Comparison of ENCODE assay signal across 20 cellular contexts in genomic region chr12:13258717-13259119, GRCh38.
DNase-seq lines count a peak whose midpoint lies in the region; ATAC-seq and TF ChIP-seq lines count a peak whose summit lies in the region.
"Had no signal": no experiment of that assay in that cellular context is flagged by ENCODE, and none has a peak within 500 bp of the region (broad histone marks: within the 10 kb centered on the region; RNA-seq: fewer than 3 reads in every experiment).

No MANE protein-coding gene starts in this region.

- H3K27ac Mint-ChIP-seq in brain = peak overlapping the region in 4 of 5 experiments; percentile 12 to 87 (median 60)
- peak overlapping the region; percentile 46 for H3K27ac Mint-ChIP-seq in neural progenitor cell
- H3K27ac Mint-ChIP-seq in CD8-positive, alpha-beta T cell = no peak overlapping the region
- no peak overlapping the region for H3K27ac Mint-ChIP-seq in activated T-helper 1 cell treated with anti-CD3 and anti-CD28 coated beads, Interleukin-12 subunit alpha, Interleukin-12 subunit beta, Interleukin-2, Interleukin-4 antibody, amounts not matched to agents 30 ng/mL and 10 ng/mL and 1 ng/mL, durations not matched to agents 14 hours and 24 hours and 36 hours
- H3K27ac Mint-ChIP-seq: GM23338 had no signal

- H3K79me2 ChIP-seq in neural progenitor cell (ENCODE audit: low read depth) = no peaks in the 10 kb centered on the region

- ATAC-seq in left colon = peak; percentile 29
- ATAC-seq in CD8-positive, alpha-beta T cell = no peak
- ATAC-seq in Right ventricle myocardium superior (ENCODE audit: poor library complexity) = no peak
- no peak for ATAC-seq in GM21723 (IDR thresholded peaks at IDR 0.05; ENCODE audit: unreplicated experiment)
- ATAC-seq: GM23338 had no signal

- H3K36me3 Mint-ChIP-seq in brain = no peaks in the 10 kb centered on the region
- H3K36me3 Mint-ChIP-seq in neural progenitor cell = no peaks in the 10 kb centered on the region
- no peaks in the 10 kb centered on the region for H3K36me3 Mint-ChIP-seq in CD8-positive, alpha-beta T cell
- no peaks in the 10 kb centered on the region for H3K36me3 Mint-ChIP-seq in activated T-helper 1 cell treated with anti-CD3 and anti-CD28 coated beads, Interleukin-12 subunit alpha, Interleukin-12 subunit beta, Interleukin-2, Interleukin-4 antibody, amounts not matched to agents 30 ng/mL and 10 ng/mL and 1 ng/mL, durations not matched to agents 14 hours and 24 hours and 36 hours (ENCODE audit: low read depth)
- H3K36me3 Mint-ChIP-seq: CD14-positive monocyte had no signal

- H3K36me3 ChIP-seq in HUES64 (ENCODE audit: insufficient read depth, low read length) (no peaks in the 10 kb centered on the region), neural progenitor cell (no peaks in the 10 kb centered on the region)
- no peaks in the 10 kb centered on the region for H3K36me3 ChIP-seq in CD8-positive, alpha-beta T cell (ENCODE audit: insufficient read depth, low read length)
- H3K36me3 ChIP-seq: HAP-1, MG63 had no signal

- DNase-seq in left colon = no peak
- no peak for DNase-seq in neural progenitor cell (ENCODE audit: low spot score)
- DNase-seq in CD8-positive, alpha-beta T cell = no peak
- DNase-seq in Right ventricle myocardium superior = no peak
- DNase-seq in activated T-helper 1 cell treated with anti-CD3 and anti-CD28 coated beads, Interleukin-12 subunit alpha, Interleukin-12 subunit beta, Interleukin-2, Interleukin-4 antibody, amounts not matched to agents 30 ng/mL and 10 ng/mL and 1 ng/mL, durations not matched to agents 14 hours and 24 hours and 36 hours (ENCODE audit: low spot score) = no peak
- DNase-seq: Calu3, KBM-7, MG63, NCI-H2029, NCI-H446 treated with DMSO at 0.1 percent for 48 hours, NCI-H526, RPMI8226, SHP77 had no signal

- intact Hi-C loops in left colon (cut with DNase I, micrococcal nuclease) = no loop called here
- intact Hi-C loops in CD8-positive, alpha-beta T cell (cut with DNase I, micrococcal nuclease) = loop anchor here in 1 of 2 experiments (5.0 kb wide), 1 partner anchor 909 kb away; no protein-coding TSS in a partner anchor
- intact Hi-C loops in Right ventricle myocardium superior (cut with DNase I) = no loop called here
- intact Hi-C loops in activated T-helper 1 cell treated with anti-CD3 and anti-CD28 coated beads, Interleukin-12 subunit alpha, Interleukin-12 subunit beta, Interleukin-2, Interleukin-4 antibody, amounts not matched to agents 30 ng/mL and 10 ng/mL and 1 ng/mL, durations not matched to agents 14 hours and 24 hours and 36 hours (cut with micrococcal nuclease) = no loop called here

- H3K4me1 Mint-ChIP-seq in brain (peaks cover 54% of the 10 kb centered on the region), neural progenitor cell (peaks cover 39% of the 10 kb centered on the region)
- H3K4me1 Mint-ChIP-seq in CD8-positive, alpha-beta T cell (ENCODE audit: low read depth) = peaks cover 3% of the 10 kb centered on the region
- peaks cover 5% of the 10 kb centered on the region for H3K4me1 Mint-ChIP-seq in activated T-helper 1 cell treated with anti-CD3 and anti-CD28 coated beads, Interleukin-12 subunit alpha, Interleukin-12 subunit beta, Interleukin-2, Interleukin-4 antibody, amounts not matched to agents 30 ng/mL and 10 ng/mL and 1 ng/mL, durations not matched to agents 14 hours and 24 hours and 36 hours (ENCODE audit: low read depth)

- no peak overlapping the region for H2AFZ ChIP-seq in neural progenitor cell (replicated peaks)
- H2AFZ ChIP-seq: GM23338 had no signal

- H3K27me3 ChIP-seq in HUES64 (ENCODE audit: insufficient read depth, low read length) = no peaks in the 10 kb centered on the region
- no peaks in the 10 kb centered on the region for H3K27me3 ChIP-seq in neural progenitor cell
- no peaks in the 10 kb centered on the region for H3K27me3 ChIP-seq in CD8-positive, alpha-beta T cell (ENCODE audit: insufficient read depth, low read length)
- H3K27me3 ChIP-seq: MG63 had no signal

- WGBS in HUES64 = 74% methylated on average over 3 of the region's 3 CpGs

- no peaks in the 10 kb centered on the region for H4K20me1 ChIP-seq in neural progenitor cell (ENCODE audit: low read depth)

- H3K27me3 Mint-ChIP-seq in brain = peaks cover 3% of the 10 kb centered on the region
- peaks cover 3% of the 10 kb centered on the region for H3K27me3 Mint-ChIP-seq in neural progenitor cell (ENCODE audit: insufficient read depth, low read depth)
- H3K27me3 Mint-ChIP-seq in CD8-positive, alpha-beta T cell (ENCODE audit: low read depth) = peaks cover 3% of the 10 kb centered on the region
- peaks cover 3% of the 10 kb centered on the region for H3K27me3 Mint-ChIP-seq in activated T-helper 1 cell treated with anti-CD3 and anti-CD28 coated beads, Interleukin-12 subunit alpha, Interleukin-12 subunit beta, Interleukin-2, Interleukin-4 antibody, amounts not matched to agents 30 ng/mL and 10 ng/mL and 1 ng/mL, durations not matched to agents 14 hours and 24 hours and 36 hours (ENCODE audit: insufficient read depth)

- no peaks in the 10 kb centered on the region for H3F3A ChIP-seq in neural progenitor cell (ENCODE audit: low read depth)

- H3K4me2 ChIP-seq in neural progenitor cell = no peak overlapping the region
- H3K4me2 ChIP-seq: GM23338 had no signal

- no peak overlapping the region for H3K9ac ChIP-seq in HUES64 (ENCODE audit: low read depth, low read length)
- no peak overlapping the region for H3K9ac ChIP-seq in neural progenitor cell

- H3K4me3 ChIP-seq in HUES64 (ENCODE audit: low read length) (no peak overlapping the region), neural progenitor cell (no peak overlapping the region)
- no peak overlapping the region for H3K4me3 ChIP-seq in CD8-positive, alpha-beta T cell (ENCODE audit: low read depth, low read length)
- H3K4me3 ChIP-seq: GM23338, HAP-1, MG63 had no signal

- TF ChIP-seq CTCF in brain (conservative IDR thresholded peaks at IDR 0.05) (no peak), neural progenitor cell (IDR thresholded peaks at IDR 0.05) (no peak)
- no peak for TF ChIP-seq CTCF in CD8-positive, alpha-beta T cell (IDR thresholded peaks at IDR 0.05)

- peak overlapping the region; percentile 33; the same call in 1 of the 2 replicates for H3K27ac ChIP-seq in HUES64 (ENCODE audit: low read depth, low read length)
- H3K27ac ChIP-seq in neural progenitor cell = no peak overlapping the region
- H3K27ac ChIP-seq in CD8-positive, alpha-beta T cell (ENCODE audit: low read depth, low read length) = no peak overlapping the region
- H3K27ac ChIP-seq: HL-60 had no signal

- CTCF ChIA-PET in CD8-positive, alpha-beta T cell (lab: Charles Lee) = interaction anchor here (3.3 kb wide), 1 partner anchor 20 kb away, joined by 11 read pairs; no protein-coding TSS in a partner anchor

- POLR2A ChIA-PET in CD8-positive, alpha-beta T cell (lab: Charles Lee) = no interaction called here

- H3K4me3 Mint-ChIP-seq in brain = no peak overlapping the region
- H3K4me3 Mint-ChIP-seq in neural progenitor cell = no peak overlapping the region
- H3K4me3 Mint-ChIP-seq in CD8-positive, alpha-beta T cell = no peak overlapping the region
- H3K4me3 Mint-ChIP-seq in activated T-helper 1 cell treated with anti-CD3 and anti-CD28 coated beads, Interleukin-12 subunit alpha, Interleukin-12 subunit beta, Interleukin-2, Interleukin-4 antibody, amounts not matched to agents 30 ng/mL and 10 ng/mL and 1 ng/mL, durations not matched to agents 14 hours and 24 hours and 36 hours = no peak overlapping the region
- H3K4me3 Mint-ChIP-seq: CD14-positive monocyte, GM23338 had no signal

- H3K9me3 Mint-ChIP-seq in brain (no peaks in the 10 kb centered on the region), neural progenitor cell (no peaks in the 10 kb centered on the region)
- H3K9me3 Mint-ChIP-seq in CD8-positive, alpha-beta T cell = no peaks in the 10 kb centered on the region
- H3K9me3 Mint-ChIP-seq in activated T-helper 1 cell treated with anti-CD3 and anti-CD28 coated beads, Interleukin-12 subunit alpha, Interleukin-12 subunit beta, Interleukin-2, Interleukin-4 antibody, amounts not matched to agents 30 ng/mL and 10 ng/mL and 1 ng/mL, durations not matched to agents 14 hours and 24 hours and 36 hours = no peaks in the 10 kb centered on the region

- H3K9me3 ChIP-seq in HUES64 (ENCODE audit: insufficient read depth, low read depth, low read length) = no peaks in the 10 kb centered on the region
- no peaks in the 10 kb centered on the region for H3K9me3 ChIP-seq in neural progenitor cell (ENCODE audit: low read depth)
- H3K9me3 ChIP-seq in CD8-positive, alpha-beta T cell (ENCODE audit: low read length) = no peaks in the 10 kb centered on the region
- H3K9me3 ChIP-seq: HAP-1, MG63 had no signal

- peaks cover 39% of the 10 kb centered on the region for H3K4me1 ChIP-seq in HUES64 (ENCODE audit: insufficient read depth, low read length)
- peaks cover 27% of the 10 kb centered on the region for H3K4me1 ChIP-seq in neural progenitor cell
- no peaks in the 10 kb centered on the region for H3K4me1 ChIP-seq in CD8-positive, alpha-beta T cell (ENCODE audit: insufficient read depth, low read length)

Comparison
In these comparisons a context has a peak if more than half of its experiments do, and no peak if none do; other contexts are left out.
1. H3K27ac Mint-ChIP-seq: peak in brain (4 of 5) and neural progenitor cell (single experiment); none in CD8-positive, alpha-beta T cell (single experiment) and activated T-helper 1 cell treated with anti-CD3 and anti-CD28 coated beads, Interleukin-12 subunit alpha, Interleukin-12 subunit beta, Interleukin-2, Interleukin-4 antibody, amounts not matched to agents 30 ng/mL and 10 ng/mL and 1 ng/mL, durations not matched to agents 14 hours and 24 hours and 36 hours (single experiment).